Comparison of ENCODE assay signal across 8 cellular contexts in genomic region chr17:57911834-57912673, GRCh38. TPM values are rescaled to one million over a fixed set of nuclear protein-coding genes. Genes with fewer than 3 reads are reported as not detected.
A peak's percentile ranks its signal among the peaks of the same experiment; 100 is the strongest.
DNase-seq lines count a peak whose midpoint lies in the region; ATAC-seq and TF ChIP-seq lines count a peak whose summit lies in the region.

No MANE protein-coding gene starts in this region.

- H3K36me3 ChIP-seq in spleen: no peaks in the 10 kb centered on the region

- no peaks in the 10 kb centered on the region for H3K36me3 Mint-ChIP-seq in activated CD8-positive, alpha-beta memory T cell treated with anti-CD3 and anti-CD28 coated beads, Interleukin-2, amount 10 ng/mL, durations not matched to agents 7 days and 5 days

- H3K27ac Mint-ChIP-seq in activated CD8-positive, alpha-beta memory T cell treated with anti-CD3 and anti-CD28 coated beads, Interleukin-2, amount 10 ng/mL, durations not matched to agents 7 days and 5 days: no peak overlapping the region

- DNase-seq in NCI-H1048 (lab: John Stamatoyannopoulos, UW) (peak; percentile 64), hippocampal formation (lab: John Stamatoyannopoulos, UW) (peak; percentile 91 to 94), substantia nigra (lab: John Stamatoyannopoulos, UW) (peak; percentile 41 to 98 (median 91)), spleen (no peak), GF-D8 (lab: John Stamatoyannopoulos, UW) (no peak)
- DNase-seq in activated CD8-positive, alpha-beta memory T cell treated with anti-CD3 and anti-CD28 coated beads, Interleukin-2, amount 10 ng/mL, durations not matched to agents 7 days and 5 days: no peak
- DNase-seq in activated CD4-positive, CD25-positive, alpha-beta regulatory T cell treated with anti-CD3 and anti-CD28 coated beads, Interleukin-2, amount 50 U/mL, for 72 hours: no peak

- TF ChIP-seq CTCF in VCaP (conservative IDR thresholded peaks at IDR 0.05) (no peak), spleen (IDR thresholded peaks at IDR 0.05 in 8 of 11, conservative IDR thresholded peaks at IDR 0.05 in 3 of 11) (no peak)

- peak overlapping the region; percentile 58 for H3K27ac ChIP-seq in VCaP
- peak overlapping the region; percentile 88 for H3K27ac ChIP-seq in substantia nigra (ENCODE audit: low read depth, low read length, poor library complexity, severe bottlenecking)
- H3K27ac ChIP-seq in spleen: no peak overlapping the region

- no peaks in the 10 kb centered on the region for H3K9me3 Mint-ChIP-seq in activated CD8-positive, alpha-beta memory T cell treated with anti-CD3 and anti-CD28 coated beads, Interleukin-2, amount 10 ng/mL, durations not matched to agents 7 days and 5 days (ENCODE audit: low read depth)

- peaks cover 20% of the 10 kb centered on the region for H3K27me3 Mint-ChIP-seq in activated CD8-positive, alpha-beta memory T cell treated with anti-CD3 and anti-CD28 coated beads, Interleukin-2, amount 10 ng/mL, durations not matched to agents 7 days and 5 days

- peaks cover 0 to 13% (median 0%) of the 10 kb centered on the region in 7 donors for H3K27me3 ChIP-seq in spleen (replicated peaks in 1 of 7)

- no peak for TF ChIP-seq POLR2A in spleen (IDR thresholded peaks at IDR 0.05)

- intact Hi-C loops in spleen (cut with DNase I; ENCODE audit: low total_unique reads): no loop called here

- WGBS in spleen, 5 donors: 73 to 92% (median 81%) methylated on average over 9 to 13 of the region's 13 CpGs

- CTCF ChIA-PET in activated CD8-positive, alpha-beta memory T cell treated with anti-CD3 and anti-CD28 coated beads, Interleukin-2, amount 10 ng/mL, durations not matched to agents 7 days and 5 days (lab: Charles Lee): no interaction called here

- no peak overlapping the region for H3K4me3 Mint-ChIP-seq in activated CD8-positive, alpha-beta memory T cell treated with anti-CD3 and anti-CD28 coated beads, Interleukin-2, amount 10 ng/mL, durations not matched to agents 7 days and 5 days

- no peaks in the 10 kb centered on the region for H3K4me1 Mint-ChIP-seq in activated CD8-positive, alpha-beta memory T cell treated with anti-CD3 and anti-CD28 coated beads, Interleukin-2, amount 10 ng/mL, durations not matched to agents 7 days and 5 days

- H3K9me3 ChIP-seq in spleen: no peaks in the 10 kb centered on the region

- ATAC-seq in activated CD8-positive, alpha-beta memory T cell treated with anti-CD3 and anti-CD28 coated beads, Interleukin-2, amount 10 ng/mL, durations not matched to agents 7 days and 5 days: no peak

- H3K4me1 ChIP-seq in spleen: peaks cover 0 to 18% (median 1%) of the 10 kb centered on the region in 6 donors

- H3K4me3 ChIP-seq in spleen: no peak overlapping the region

RNA-seq across cellular contexts. Expression of gene CUEDC1, which starts 43.2 kb away (rescaled TPM):
- total RNA-seq in spleen: 10 to 100 TPM; 13.2 to 23.5 (median 16.7) TPM
- 10 to 100 TPM in 1 of 3 donors, 1 to 10 TPM in 2; 5.4 to 15.7 (median 5.4) TPM for polyA plus RNA-seq in spleen
- total RNA-seq in activated CD8-positive, alpha-beta memory T cell treated with anti-CD3 and anti-CD28 coated beads, Interleukin-2, amount 10 ng/mL, durations not matched to agents 7 days and 5 days: not detected

Comparison
In these comparisons a context has a peak if more than half of its experiments do, and no peak if none do; other contexts are left out.
1. DNase-seq: peak in NCI-H1048 (single experiment), hippocampal formation (2 of 2) and substantia nigra (49 of 49); none in spleen (single experiment), activated CD8-positive, alpha-beta memory T cell treated with anti-CD3 and anti-CD28 coated beads, Interleukin-2, amount 10 ng/mL, durations not matched to agents 7 days and 5 days (single experiment), activated CD4-positive, CD25-positive, alpha-beta regulatory T cell treated with anti-CD3 and anti-CD28 coated beads, Interleukin-2, amount 50 U/mL, for 72 hours (single experiment) and GF-D8 (single experiment).
2. H3K27ac ChIP-seq: peak in VCaP (single experiment) and substantia nigra (single experiment); none in spleen (0 of 8).
3. RNA of gene CUEDC1, which starts 43.2 kb away (total RNA-seq): 13.2 to 23.5 TPM in spleen; not detected in activated CD8-positive, alpha-beta memory T cell treated with anti-CD3 and anti-CD28 coated beads, Interleukin-2, amount 10 ng/mL, durations not matched to agents 7 days and 5 days; every median in the first group is over 10 times any median in the second.